In the genomic region with DNA sequence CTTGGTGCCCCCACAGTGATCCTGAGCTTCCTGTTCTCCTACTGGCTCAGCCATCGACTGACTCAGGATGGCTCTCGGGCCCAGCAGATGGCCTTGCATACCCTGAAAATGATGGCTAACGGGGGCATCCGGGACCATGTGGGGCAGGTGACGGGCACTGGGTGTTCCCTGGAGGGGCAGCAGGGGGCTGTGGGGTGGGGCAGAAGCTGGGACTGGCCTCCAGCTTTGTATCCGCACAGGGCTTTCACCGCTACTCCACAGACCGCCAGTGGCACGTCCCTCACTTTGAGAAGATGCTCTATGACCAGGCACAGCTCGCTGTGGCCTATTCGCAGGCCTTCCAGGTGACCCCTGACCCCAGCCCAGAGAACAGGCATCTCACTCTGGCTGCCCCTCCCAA, we compare ENCODE assay signal across 27 cellular contexts. TPM values are rescaled to one million over a fixed set of nuclear protein-coding genes. Genes with fewer than 3 reads are reported as not detected.
"Had no signal": no experiment of that assay in that cellular context is flagged by ENCODE, and none has a peak within 500 bp of the region (broad histone marks: within the 10 kb centered on the region; RNA-seq: fewer than 3 reads in every experiment).

No MANE protein-coding gene starts in this region.

- H3K4me3 Mint-ChIP-seq: central memory CD8-positive, alpha-beta T cell; immature natural killer cell had no signal

- ATAC-seq: gastroesophageal sphincter, left colon, natural killer cell had no signal

- DNase-seq: cortex of kidney; dorsolateral prefrontal cortex; effector memory CD4-positive, alpha-beta T cell; esophagus squamous epithelium; foreskin fibroblast; immature natural killer cell; left colon; natural killer cell; psoas muscle; retina; sigmoid colon; stimulated activated CD4-positive, alpha-beta T cell treated with anti-CD3 and anti-CD28 coated beads, Interleukin-2, amount 100 ng/mL, for 24 hours; stimulated activated CD4-positive, alpha-beta T cell treated with anti-CD3 and anti-CD28 coated beads, Interleukin-4, amount 100 ng/mL, for 4 hours; stimulated activated naive CD4-positive, alpha-beta T cell; stomach; trophoblast cell had no signal

- H3K27ac ChIP-seq: epithelial cell of prostate, psoas muscle, skin epidermis had no signal

- H3K4me1 ChIP-seq: psoas muscle had no signal

- H3K27ac Mint-ChIP-seq: natural killer cell had no signal

- H3K27me3 ChIP-seq: dorsolateral prefrontal cortex, esophagus squamous epithelium, gastroesophageal sphincter, sigmoid colon, stomach had no signal

- H3K9ac ChIP-seq: parathyroid adenoma had no signal

- H3K9me3 Mint-ChIP-seq: central memory CD8-positive, alpha-beta T cell; immature natural killer cell; natural killer cell had no signal

- H3K9me3 ChIP-seq: esophagus squamous epithelium, gastroesophageal sphincter, psoas muscle, sigmoid colon, stomach had no signal

- H2AFZ ChIP-seq: parathyroid adenoma had no signal

- FAIRE-seq: keratinocyte, urothelium cell line had no signal

- H3K4me3 ChIP-seq: dorsolateral prefrontal cortex, esophagus squamous epithelium, gastroesophageal sphincter, psoas muscle, sigmoid colon, skin epidermis, stomach had no signal

- H3K36me3 Mint-ChIP-seq: natural killer cell had no signal

RNA-seq across cellular contexts. Expression of a gene that starts 10.5 kb away (rescaled TPM):
- total RNA-seq: lung microvascular endothelial cell, natural killer cell had no signal
- polyA plus RNA-seq: immature natural killer cell had no signal

RNA-seq across cellular contexts. Expression of a gene that starts 17.4 kb away (rescaled TPM):
- total RNA-seq: lung microvascular endothelial cell, myocyte, natural killer cell, omental fat pad, sigmoid colon had no signal
- polyA plus RNA-seq: immature natural killer cell had no signal

RNA-seq across cellular contexts. Expression of a gene that starts 41.7 kb away (rescaled TPM):
- polyA plus RNA-seq: liver had no signal
